ENCODE assay signal across 8 cellular contexts in the genomic region with DNA sequence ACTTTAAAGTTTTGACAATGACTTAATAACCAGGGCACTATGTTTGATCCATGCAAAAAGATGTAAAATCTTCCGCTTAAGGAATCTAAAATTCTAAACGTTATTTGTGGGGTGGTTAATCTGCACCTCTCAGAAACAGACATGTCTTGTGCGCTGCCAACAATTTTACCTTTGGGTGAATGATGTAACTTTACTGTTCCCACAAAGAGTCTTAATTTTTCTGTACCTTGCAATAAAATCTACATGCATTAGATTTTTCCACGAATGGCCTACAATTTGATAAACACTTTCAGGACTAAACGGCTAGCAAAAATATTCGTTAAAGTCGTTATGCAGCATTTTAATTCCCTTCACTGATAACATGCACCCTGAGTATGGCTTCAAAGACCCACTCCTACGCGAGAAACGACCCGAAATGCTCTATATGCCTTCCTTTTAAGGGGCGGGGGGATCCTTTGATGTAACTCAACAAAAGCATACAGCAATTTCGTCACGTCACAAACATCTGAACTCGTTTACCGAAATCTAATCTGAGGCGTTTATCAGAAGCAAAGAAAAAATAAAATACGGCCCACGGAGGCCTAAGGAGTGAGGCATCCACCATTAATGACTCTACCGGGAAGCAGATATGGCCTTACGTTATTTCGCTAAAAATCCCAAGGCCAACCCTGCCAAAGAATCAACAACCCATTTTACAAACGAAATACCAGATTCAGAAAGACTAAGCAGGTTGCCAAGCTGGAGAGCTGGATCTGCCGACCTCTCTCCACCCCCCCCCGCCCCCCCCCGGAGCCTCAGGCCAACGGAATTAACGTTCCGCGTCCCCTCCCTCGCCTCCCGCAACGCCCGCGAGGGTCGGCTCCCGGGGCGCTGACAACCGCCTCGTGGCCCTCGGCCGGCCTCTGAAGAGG. TPM values are rescaled to one million over a fixed set of nuclear protein-coding genes. Genes with fewer than 3 reads are reported as not detected.
DNase-seq lines count a peak whose midpoint lies in the region; FAIRE-seq and TF ChIP-seq lines count a peak whose summit lies in the region.

No MANE protein-coding gene starts in this region.

- H3K4me1 Mint-ChIP-seq in IgD-negative memory B cell = peaks cover 37 to 56% (median 38%) of the 10 kb centered on the region in 3 donors

- no peaks in the 10 kb centered on the region for H3K27me3 ChIP-seq in neutrophil

- FAIRE-seq in A204.1 (lab: Jason Lieb, UNC) (peak; percentile 78), GM18507 (lab: Jason Lieb, UNC) (no peak)

- peak overlapping the region; percentile 86 to 98 for H3K4me3 ChIP-seq in neutrophil (ENCODE audit: low read depth in 1 of 2, low read length in 1 of 2)

- no peaks in the 10 kb centered on the region for H3K36me3 Mint-ChIP-seq in IgD-negative memory B cell

- peak; percentile 22 for DNase-seq in GM18507 (ENCODE audit: extremely low spot score, insufficient read length, low read depth)
- DNase-seq in activated CD8-positive, alpha-beta memory T cell treated with anti-CD3 and anti-CD28 coated beads, Interleukin-2, amount 50 U/mL, for 4 hours = peak; percentile 34
- DNase-seq in fibroblast of peridontal ligament (ENCODE audit: extremely low read depth) = peak; percentile 59
- DNase-seq in NCI-H1436 treated with DMSO at 0.1 percent for 48 hours (lab: John Stamatoyannopoulos, UW) = no peak
- DNase-seq in A172 (ENCODE audit: low spot score) = no peak

- H3K27ac ChIP-seq in neutrophil = peak overlapping the region; percentile 99

- H3K9me3 ChIP-seq in neutrophil = no peaks in the 10 kb centered on the region

- no peak for TF ChIP-seq CTCF in neutrophil (IDR thresholded peaks at IDR 0.05)

- H3K4me1 ChIP-seq in neutrophil (ENCODE audit: control insufficient read depth in 1 of 2, insufficient read depth in 1 of 2, low read depth in 1 of 2, low read length in 1 of 2) = peaks cover 23 to 24% of the 10 kb centered on the region in 2 experiments

- no peaks in the 10 kb centered on the region for H3K9me3 Mint-ChIP-seq in IgD-negative memory B cell

- H3K36me3 ChIP-seq in neutrophil = peaks cover 19% of the 10 kb centered on the region

- peak overlapping the region; percentile 92 to 100 (median 99) for H3K27ac Mint-ChIP-seq in IgD-negative memory B cell

- no peaks in the 10 kb centered on the region for H3K27me3 Mint-ChIP-seq in IgD-negative memory B cell

- H3K4me3 Mint-ChIP-seq in IgD-negative memory B cell = peak overlapping the region; percentile 93 to 99 (median 96)

RNA-seq across cellular contexts. Expression of a gene that starts 0.6 kb away (rescaled TPM):
- 81.3 TPM for polyA plus RNA-seq in IgD-negative memory B cell
- 55.5 and 79.6 TPM in 2 replicates for total RNA-seq in A172 (2014; rRNA removed; shearing (Covaris generic))

RNA-seq across cellular contexts. Expression of a gene that starts 0.6 kb away (rescaled TPM):
- 104 TPM for polyA plus RNA-seq in IgD-negative memory B cell
- total RNA-seq in A172 (2014; rRNA removed; shearing (Covaris generic)) = 120 and 139 TPM in 2 replicates

RNA-seq across cellular contexts. Expression of a gene that starts 0.9 kb away (rescaled TPM):
- 29.6 TPM for polyA plus RNA-seq in IgD-negative memory B cell
- 38.5 and 44.9 TPM in 2 replicates for total RNA-seq in A172 (2014; rRNA removed; shearing (Covaris generic))

RNA-seq across cellular contexts. Expression of a gene that starts 36.1 kb away (rescaled TPM):
- polyA plus RNA-seq in IgD-negative memory B cell = 5.5 TPM
- 3.5 and 6.6 TPM in 2 replicates for total RNA-seq in A172 (2014; rRNA removed; shearing (Covaris generic))

RNA-seq across cellular contexts. Expression of a gene that starts 46.2 kb away (rescaled TPM):
- polyA plus RNA-seq in IgD-negative memory B cell = 2.5 TPM
- not detected in 2 replicates for total RNA-seq in A172 (2014; rRNA removed; shearing (Covaris generic))

Comparison
In these comparisons a context has a peak if more than half of its experiments do, and no peak if none do; other contexts are left out.
1. DNase-seq: peak in GM18507 (single experiment), activated CD8-positive, alpha-beta memory T cell treated with anti-CD3 and anti-CD28 coated beads, Interleukin-2, amount 50 U/mL, for 4 hours (single experiment) and fibroblast of peridontal ligament (single experiment); none in NCI-H1436 treated with DMSO at 0.1 percent for 48 hours (single experiment) and A172 (single experiment).